8 cellular contexts compared by ENCODE assay signal in genomic region chr6:57221936-57222683, GRCh38. TPM values are rescaled to one million over a fixed set of nuclear protein-coding genes. Genes with fewer than 3 reads are reported as not detected.
DNase-seq lines count a peak whose midpoint lies in the region; ATAC-seq and TF ChIP-seq lines count a peak whose summit lies in the region.

RAB23 (minus strand) TSS chr6:57222307; CDS start chr6:57210380, 11,927 bp downstream.

- H3K9me2 ChIP-seq in DOHH2 (replicated peaks; ENCODE audit: control insufficient read depth, low read length) = no peaks in the 10 kb centered on the region

- H3K27ac ChIP-seq in DOHH2 (ENCODE audit: low read depth, low read length) = peak within 1 kb of the TSS; percentile 23
- peak within 1 kb of the TSS; percentile 91 for H3K27ac ChIP-seq in Panc1 (ENCODE audit: low read length)
- peak within 1 kb of the TSS; percentile 94 for H3K27ac ChIP-seq in fibroblast of lung (ENCODE audit: insufficient read depth, low read length)
- peak within 1 kb of the TSS; percentile 68 for H3K27ac ChIP-seq in naive thymus-derived CD4-positive, alpha-beta T cell (ENCODE audit: low read depth, low read length)

- H3K4me1 Mint-ChIP-seq in naive thymus-derived CD4-positive, alpha-beta T cell = peaks cover 0 to 24% (median 10%) of the 10 kb centered on the region in 7 donors
- H3K4me1 Mint-ChIP-seq in stimulated activated memory B cell treated with anti-CD40 and anti-IgM and Interleukin-4, amounts not matched to agents 10 μg/mL and 1 μg/mL and 100 μg/mL, for 72 hours = peaks cover 14% of the 10 kb centered on the region

- peak within 1 kb of the TSS; percentile 84 for H2AFZ ChIP-seq in fibroblast of lung (ENCODE audit: low read length)

- 0 out of 2 replicates have a peak, but pooled peaks cover 6% of the 10 kb centered on the region for H4K20me1 ChIP-seq in DOHH2 (ENCODE audit: control insufficient read depth, insufficient read depth, low read depth, low read length)
- H4K20me1 ChIP-seq in fibroblast of lung (ENCODE audit: control insufficient read depth, extremely low read depth, insufficient read depth, low read length) = no peaks in the 10 kb centered on the region

- H3K4me1 ChIP-seq in DOHH2 (ENCODE audit: control insufficient read depth, low read length) (peaks cover 18% of the 10 kb centered on the region), Panc1 (ENCODE audit: control insufficient read depth, insufficient read depth, low read length) (peaks cover 6% of the 10 kb centered on the region; the same call in 1 of the 2 replicates), fibroblast of lung (ENCODE audit: control insufficient read depth, extremely low read depth, insufficient read depth, low read length) (peaks cover 4% of the 10 kb centered on the region)
- no peaks in the 10 kb centered on the region for H3K4me1 ChIP-seq in naive thymus-derived CD4-positive, alpha-beta T cell (ENCODE audit: control insufficient read depth in 2 of 2, insufficient read depth in 2 of 2, low read length in 2 of 2)

- in situ Hi-C loops in Panc1 (cut with HindIII; ENCODE audit: low pct_unique_long_range_greater_than_20kb, low sequenced_read_pairs) = no loop called here

- H3K27me3 ChIP-seq in DOHH2 (ENCODE audit: control insufficient read depth, low read length) = no peaks in the 10 kb centered on the region; the same call in 1 of the 2 replicates
- no peaks in the 10 kb centered on the region for H3K27me3 ChIP-seq in Panc1 (ENCODE audit: control insufficient read depth, insufficient read depth, low read length)
- H3K27me3 ChIP-seq in fibroblast of lung (ENCODE audit: control insufficient read depth, insufficient read depth, low read length) = no peaks in the 10 kb centered on the region
- no peaks in the 10 kb centered on the region for H3K27me3 ChIP-seq in naive thymus-derived CD4-positive, alpha-beta T cell (ENCODE audit: control insufficient read depth in 2 of 2, insufficient read depth in 2 of 2, low read length in 2 of 2)

- H3K27ac Mint-ChIP-seq in naive thymus-derived CD4-positive, alpha-beta T cell = peak within 1 kb of the TSS; percentile 85 to 95 (median 91)
- H3K27ac Mint-ChIP-seq in stimulated activated memory B cell treated with anti-CD40 and anti-IgM and Interleukin-4, amounts not matched to agents 10 μg/mL and 1 μg/mL and 100 μg/mL, for 72 hours = peak within 1 kb of the TSS; percentile 94

- peak within 1 kb of the TSS; percentile 89 to 100 (median 98) for H3K4me3 Mint-ChIP-seq in naive thymus-derived CD4-positive, alpha-beta T cell
- H3K4me3 Mint-ChIP-seq in stimulated activated memory B cell treated with anti-CD40 and anti-IgM and Interleukin-4, amounts not matched to agents 10 μg/mL and 1 μg/mL and 100 μg/mL, for 72 hours = peak within 1 kb of the TSS; percentile 99

- no peaks in the 10 kb centered on the region for H3K36me3 ChIP-seq in DOHH2 (ENCODE audit: control insufficient read depth, low read length)
- no peaks in the 10 kb centered on the region; the same call in 1 of the 2 replicates for H3K36me3 ChIP-seq in Panc1 (ENCODE audit: control insufficient read depth, insufficient read depth, low read length)
- H3K36me3 ChIP-seq in fibroblast of lung (ENCODE audit: control insufficient read depth, insufficient read depth, low read length) = no peaks in the 10 kb centered on the region
- H3K36me3 ChIP-seq in naive thymus-derived CD4-positive, alpha-beta T cell (ENCODE audit: control insufficient read depth in 2 of 3, insufficient read depth in 3 of 3, low read length in 3 of 3) = peaks cover 0 to 3% (median 0%) of the 10 kb centered on the region in 3 experiments

- intact Hi-C loops in Panc1 (cut with micrococcal nuclease; ENCODE audit: unreplicated experiment) = no loop called here
- intact Hi-C loops in naive thymus-derived CD4-positive, alpha-beta T cell (cut with micrococcal nuclease) = loop anchor here (1.0 to 5.0 kb wide), 8 partner anchors 19 to 380 kb away; partner anchors contain the start of genes BAG2 (in 2 of the 2), PRIM2 (in 2 of the 2), ZNF451 (in 2 of the 2) and KIAA1586 (in 1 of the 2)

- H3K4me2 ChIP-seq in DOHH2 (ENCODE audit: low read length) = peak within 1 kb of the TSS; percentile 92
- H3K4me2 ChIP-seq in fibroblast of lung (ENCODE audit: extremely low read depth, insufficient read depth, low read length) = peak within 1 kb of the TSS; percentile 100

- peaks cover 45% of the 10 kb centered on the region for H3K79me2 ChIP-seq in DOHH2 (ENCODE audit: control insufficient read depth, low read length)
- peaks cover 43% of the 10 kb centered on the region for H3K79me2 ChIP-seq in fibroblast of lung (ENCODE audit: control insufficient read depth, insufficient read depth, low read length)

- POLR2A ChIA-PET in Panc1 (lab: Charles Lee) = no interaction called here
- POLR2A ChIA-PET in naive thymus-derived CD4-positive, alpha-beta T cell (lab: Charles Lee) = interaction anchor here (0.7 to 1.7 kb wide), 3 partner anchors 12 to 50 kb away, joined by 3 to 10 read pairs (median 3); partner anchors contain the start of gene BAG2

- peaks cover 6 to 43% (median 13%) of the 10 kb centered on the region in 5 donors for H3K27me3 Mint-ChIP-seq in naive thymus-derived CD4-positive, alpha-beta T cell
- no peaks in the 10 kb centered on the region for H3K27me3 Mint-ChIP-seq in stimulated activated memory B cell treated with anti-CD40 and anti-IgM and Interleukin-4, amounts not matched to agents 10 μg/mL and 1 μg/mL and 100 μg/mL, for 72 hours

- H3F3A ChIP-seq in DOHH2 (ENCODE audit: control insufficient read depth, insufficient read depth) = no peaks in the 10 kb centered on the region

- DNase-seq in Jurkat, Clone E6-1 (ENCODE audit: low read depth, low spot score) = peak; percentile 64
- DNase-seq in Panc1 (ENCODE audit: low read depth, low spot score) (peak; percentile 54), fibroblast of lung (ENCODE audit: low read depth in 2 of 2) (peak; percentile 76 to 85)
- DNase-seq in activated T-helper 1 cell treated with anti-CD3 and anti-CD28 coated beads, Interleukin-2, amount 50 U/mL, for 16 hours (ENCODE audit: low read depth in 1 of 2, low spot score in 1 of 2) = peak; percentile 55 to 76
- DNase-seq in naive thymus-derived CD4-positive, alpha-beta T cell = peak; percentile 70 to 94 (median 87)

- TF ChIP-seq CTCF in DOHH2 (IDR thresholded peaks at IDR 0.05; ENCODE audit: low read depth, low read length, poor library complexity, severe bottlenecking) (peak; percentile 26), Panc1 (IDR thresholded peaks at IDR 0.05) (peak; percentile 49), fibroblast of lung (conservative IDR thresholded peaks at IDR 0.05 in 1 of 2, IDR thresholded peaks at IDR 0.05 in 1 of 2; ENCODE audit: low read depth in 1 of 2, low read length in 2 of 2) (no peak)

- H3K9me3 ChIP-seq in DOHH2 (ENCODE audit: control insufficient read depth, insufficient read depth, low read length) = no peaks in the 10 kb centered on the region
- no peaks in the 10 kb centered on the region for H3K9me3 ChIP-seq in Panc1 (ENCODE audit: control insufficient read depth, insufficient read depth, low read depth, low read length)
- H3K9me3 ChIP-seq in fibroblast of lung (ENCODE audit: control insufficient read depth, insufficient read depth, low read depth, low read length) = no peaks in the 10 kb centered on the region
- H3K9me3 ChIP-seq in naive thymus-derived CD4-positive, alpha-beta T cell (ENCODE audit: control insufficient read depth in 2 of 3, low read length in 3 of 3) = no peaks in the 10 kb centered on the region

- H3K36me3 Mint-ChIP-seq in naive thymus-derived CD4-positive, alpha-beta T cell = peaks cover 0 to 8% (median 0%) of the 10 kb centered on the region in 5 donors
- H3K36me3 Mint-ChIP-seq in stimulated activated memory B cell treated with anti-CD40 and anti-IgM and Interleukin-4, amounts not matched to agents 10 μg/mL and 1 μg/mL and 100 μg/mL, for 72 hours = peaks cover 5% of the 10 kb centered on the region

- peak; percentile 83 for ATAC-seq in GM21723 (IDR thresholded peaks at IDR 0.05; ENCODE audit: unreplicated experiment)
- ATAC-seq in Panc1 = peak; percentile 94
- ATAC-seq in naive thymus-derived CD4-positive, alpha-beta T cell = peak; percentile 92
- ATAC-seq in stimulated activated memory B cell treated with anti-CD40 and anti-IgM and Interleukin-4, amounts not matched to agents 10 μg/mL and 1 μg/mL and 100 μg/mL, for 72 hours = peak; percentile 96

- H3K9me3 Mint-ChIP-seq in naive thymus-derived CD4-positive, alpha-beta T cell = no peaks in the 10 kb centered on the region
- no peaks in the 10 kb centered on the region for H3K9me3 Mint-ChIP-seq in stimulated activated memory B cell treated with anti-CD40 and anti-IgM and Interleukin-4, amounts not matched to agents 10 μg/mL and 1 μg/mL and 100 μg/mL, for 72 hours

- CTCF ChIA-PET in Panc1 (lab: Charles Lee) = interaction anchor here (0.7 kb wide), 2 partner anchors 12 to 24 kb away, joined by 3 to 4 read pairs; no protein-coding TSS in a partner anchor
- CTCF ChIA-PET in naive thymus-derived CD4-positive, alpha-beta T cell (lab: Charles Lee) = interaction anchor here (0.8 to 1.1 kb wide), 3 partner anchors 30 to 370 kb away, joined by 3 to 4 read pairs (median 3); no protein-coding TSS in a partner anchor

- peak within 1 kb of the TSS; percentile 92 for H3K9ac ChIP-seq in fibroblast of lung (ENCODE audit: insufficient read depth, low read length)

- no TSS peak for BruUV-seq in Panc1 (replicated peaks; lab: Mats Ljungman, UMichigan)

- peak within 1 kb of the TSS; percentile 85 for H3K4me3 ChIP-seq in DOHH2 (ENCODE audit: low read length)
- peak within 1 kb of the TSS; percentile 84 for H3K4me3 ChIP-seq in Jurkat, Clone E6-1 (ENCODE audit: low read length)
- H3K4me3 ChIP-seq in Panc1 (ENCODE audit: low read depth in 2 of 2, low read length in 2 of 2) = peak within 1 kb of the TSS; percentile 75
- H3K4me3 ChIP-seq in fibroblast of lung (replicated peaks in 1 of 4; ENCODE audit: control extremely low read depth in 1 of 4, insufficient read depth in 1 of 4, low read depth in 3 of 4, low read length in 4 of 4) = peak within 1 kb of the TSS; percentile 88 to 92 (median 89)
- peak within 1 kb of the TSS; percentile 86 for H3K4me3 ChIP-seq in naive thymus-derived CD4-positive, alpha-beta T cell (ENCODE audit: low read length)

RNA-seq across cellular contexts. Expression of gene RAB23, which starts in this region (rescaled TPM):
- 6.4 TPM for polyA plus RNA-seq in Jurkat, Clone E6-1 (2012; ENCODE audit: insufficient read depth, insufficient read length)
- total RNA-seq in Panc1 (2021; ENCODE audit: unreplicated experiment) = 25.5 TPM
- polyA plus RNA-seq in Panc1 (2012; ENCODE audit: insufficient read length) = 11.0 TPM
- total RNA-seq in fibroblast of lung = 50.8 and 68.0 TPM in 2 replicates
- 41.4 and 61.2 TPM in 2 replicates for polyA plus RNA-seq in fibroblast of lung
- polyA plus RNA-seq in fibroblast of lung (2012) = 30.2 and 37.7 TPM in 2 replicates
- 13.5 and 19.3 TPM in 2 replicates for polyA minus RNA-seq in fibroblast of lung (ENCODE audit: low replicate concordance)
- total RNA-seq in naive thymus-derived CD4-positive, alpha-beta T cell = 1 to 10 TPM in 3 of 5 experiments, under 1 TPM in 2; 0.50 to 3.2 (median 2.0) TPM
- polyA plus RNA-seq in naive thymus-derived CD4-positive, alpha-beta T cell = 1 to 10 TPM in 1 of 2 donors, under 1 TPM in 1; 0.70 to 2.4 TPM

Comparison
In these comparisons a context has a peak if more than half of its experiments do, and no peak if none do; other contexts are left out.
1. Peak in every context shown above with its lines: DNase-seq, ATAC-seq, H3K4me3 ChIP-seq and H3K27ac ChIP-seq.
2. RNA of gene RAB23 (polyA plus RNA-seq): 30.2 to 61.2 TPM in fibroblast of lung; 0.70 to 2.4 TPM in naive thymus-derived CD4-positive, alpha-beta T cell; every median in the first group is over 4 times any median in the second.
3. H3K27ac ChIP-seq: peak in every context shown above with its lines; median percentile 94 in fibroblast of lung; 91 in Panc1; 68 in naive thymus-derived CD4-positive, alpha-beta T cell; 23 in DOHH2.
4. CTCF ChIP-seq: peak in DOHH2 (single experiment) and Panc1 (single experiment); none in fibroblast of lung (0 of 2).